14 cellular contexts compared by ENCODE assay signal in genomic region chr1:95278173-95278988, GRCh38. TPM values are rescaled to one million over a fixed set of nuclear protein-coding genes. Genes with fewer than 3 reads are reported as not detected.
DNase-seq lines count a peak whose midpoint lies in the region; ATAC-seq and TF ChIP-seq lines count a peak whose summit lies in the region.
"Had no signal": no experiment of that assay in that cellular context is flagged by ENCODE, and none has a peak within 500 bp of the region (broad histone marks: within the 10 kb centered on the region; RNA-seq: fewer than 3 reads in every experiment).

No MANE protein-coding gene starts in this region.

- H3K27ac Mint-ChIP-seq in activated T-helper 1 cell treated with anti-CD3 and anti-CD28 coated beads, Interleukin-12 subunit alpha, Interleukin-12 subunit beta, Interleukin-2, Interleukin-4 antibody, amounts not matched to agents 30 ng/mL and 10 ng/mL and 1 ng/mL, durations not matched to agents 14 hours and 24 hours and 36 hours, result no peak overlapping the region
- H3K27ac Mint-ChIP-seq in activated CD8-positive, alpha-beta T cell treated with anti-CD3 and anti-CD28 coated beads, Interleukin-2, amount 10 ng/mL, durations not matched to agents 7 days and 5 days, result no peak overlapping the region
- H3K27ac Mint-ChIP-seq: brain, endodermal cell had no signal

- no peak overlapping the region for H3K4me3 Mint-ChIP-seq in activated T-helper 1 cell treated with anti-CD3 and anti-CD28 coated beads, Interleukin-12 subunit alpha, Interleukin-12 subunit beta, Interleukin-2, Interleukin-4 antibody, amounts not matched to agents 30 ng/mL and 10 ng/mL and 1 ng/mL, durations not matched to agents 14 hours and 24 hours and 36 hours
- H3K4me3 Mint-ChIP-seq in activated CD8-positive, alpha-beta T cell treated with anti-CD3 and anti-CD28 coated beads, Interleukin-2, amount 10 ng/mL, durations not matched to agents 7 days and 5 days, result no peak overlapping the region
- H3K4me3 Mint-ChIP-seq: brain, endodermal cell had no signal

- no peaks in the 10 kb centered on the region for H3K36me3 Mint-ChIP-seq in activated T-helper 1 cell treated with anti-CD3 and anti-CD28 coated beads, Interleukin-12 subunit alpha, Interleukin-12 subunit beta, Interleukin-2, Interleukin-4 antibody, amounts not matched to agents 30 ng/mL and 10 ng/mL and 1 ng/mL, durations not matched to agents 14 hours and 24 hours and 36 hours (ENCODE audit: low read depth)
- H3K36me3 Mint-ChIP-seq in activated CD8-positive, alpha-beta T cell treated with anti-CD3 and anti-CD28 coated beads, Interleukin-2, amount 10 ng/mL, durations not matched to agents 7 days and 5 days (ENCODE audit: low read depth), result no peaks in the 10 kb centered on the region
- H3K36me3 Mint-ChIP-seq: brain had no signal

- ATAC-seq in GM18520 (IDR thresholded peaks at IDR 0.05; ENCODE audit: unreplicated experiment) (peak; percentile 78), GM21423 (IDR thresholded peaks at IDR 0.05; ENCODE audit: unreplicated experiment) (peak; percentile 81), HG03066 (IDR thresholded peaks at IDR 0.05; ENCODE audit: low read depth, unreplicated experiment) (peak; percentile 69), HG03045 (IDR thresholded peaks at IDR 0.05; ENCODE audit: unreplicated experiment) (no peak), SK-N-SH treated with all-trans-retinoic acid at 6 μM for 48 hours (no peak)
- ATAC-seq in activated CD8-positive, alpha-beta T cell treated with anti-CD3 and anti-CD28 coated beads, Interleukin-2, amount 10 ng/mL, durations not matched to agents 7 days and 5 days, result no peak

- no peaks in the 10 kb centered on the region for H3K9me3 Mint-ChIP-seq in activated T-helper 1 cell treated with anti-CD3 and anti-CD28 coated beads, Interleukin-12 subunit alpha, Interleukin-12 subunit beta, Interleukin-2, Interleukin-4 antibody, amounts not matched to agents 30 ng/mL and 10 ng/mL and 1 ng/mL, durations not matched to agents 14 hours and 24 hours and 36 hours
- no peaks in the 10 kb centered on the region for H3K9me3 Mint-ChIP-seq in activated CD8-positive, alpha-beta T cell treated with anti-CD3 and anti-CD28 coated beads, Interleukin-2, amount 10 ng/mL, durations not matched to agents 7 days and 5 days (ENCODE audit: insufficient read depth)
- H3K9me3 Mint-ChIP-seq: endodermal cell had no signal

- POLR2A ChIA-PET in activated CD8-positive, alpha-beta T cell treated with anti-CD3 and anti-CD28 coated beads, Interleukin-2, amount 10 ng/mL, durations not matched to agents 7 days and 5 days (lab: Charles Lee), result no interaction called here

- CTCF ChIA-PET in activated CD8-positive, alpha-beta T cell treated with anti-CD3 and anti-CD28 coated beads, Interleukin-2, amount 10 ng/mL, durations not matched to agents 7 days and 5 days (lab: Charles Lee), result no interaction called here

- intact Hi-C loops in activated T-helper 1 cell treated with anti-CD3 and anti-CD28 coated beads, Interleukin-12 subunit alpha, Interleukin-12 subunit beta, Interleukin-2, Interleukin-4 antibody, amounts not matched to agents 30 ng/mL and 10 ng/mL and 1 ng/mL, durations not matched to agents 14 hours and 24 hours and 36 hours (cut with micrococcal nuclease), result no loop called here

- DNase-seq in OCI-M1 (lab: John Stamatoyannopoulos, UW), result peak; percentile 58
- no peak for DNase-seq in activated T-helper 1 cell treated with anti-CD3 and anti-CD28 coated beads, Interleukin-12 subunit alpha, Interleukin-12 subunit beta, Interleukin-2, Interleukin-4 antibody, amounts not matched to agents 30 ng/mL and 10 ng/mL and 1 ng/mL, durations not matched to agents 14 hours and 24 hours and 36 hours (ENCODE audit: low spot score)
- no peak for DNase-seq in activated CD8-positive, alpha-beta T cell treated with anti-CD3 and anti-CD28 coated beads, Interleukin-2, amount 10 ng/mL, durations not matched to agents 7 days and 5 days
- DNase-seq: activated CD4-positive, alpha-beta T cell treated with anti-CD3 and anti-CD28 coated beads for 48 hours; endodermal cell; kidney glomerular epithelial cell; NCI-H1436; stimulated activated naive CD4-positive, alpha-beta T cell treated with Interleukin-2 at 50 U/mL for 16 hours had no signal

- no peaks in the 10 kb centered on the region for H3K4me1 Mint-ChIP-seq in activated T-helper 1 cell treated with anti-CD3 and anti-CD28 coated beads, Interleukin-12 subunit alpha, Interleukin-12 subunit beta, Interleukin-2, Interleukin-4 antibody, amounts not matched to agents 30 ng/mL and 10 ng/mL and 1 ng/mL, durations not matched to agents 14 hours and 24 hours and 36 hours (ENCODE audit: low read depth)
- H3K4me1 Mint-ChIP-seq in activated CD8-positive, alpha-beta T cell treated with anti-CD3 and anti-CD28 coated beads, Interleukin-2, amount 10 ng/mL, durations not matched to agents 7 days and 5 days (ENCODE audit: low read depth), result no peaks in the 10 kb centered on the region

- peaks cover 2% of the 10 kb centered on the region for H3K27me3 Mint-ChIP-seq in activated T-helper 1 cell treated with anti-CD3 and anti-CD28 coated beads, Interleukin-12 subunit alpha, Interleukin-12 subunit beta, Interleukin-2, Interleukin-4 antibody, amounts not matched to agents 30 ng/mL and 10 ng/mL and 1 ng/mL, durations not matched to agents 14 hours and 24 hours and 36 hours (ENCODE audit: insufficient read depth)
- H3K27me3 Mint-ChIP-seq in activated CD8-positive, alpha-beta T cell treated with anti-CD3 and anti-CD28 coated beads, Interleukin-2, amount 10 ng/mL, durations not matched to agents 7 days and 5 days (ENCODE audit: low read depth), result no peaks in the 10 kb centered on the region

TF ChIP-seq in SK-N-SH treated with all-trans-retinoic acid at 6 μM for 48 hours, 23 proteins besides CTCF, POLR2A, EP300 and RAD21:
- TF ChIP-seq ESRRG (CRISPR knock-in tag; IDR thresholded peaks at IDR 0.05) (no peak), BACH2 (CRISPR knock-in tag; IDR thresholded peaks at IDR 0.05; ENCODE audit: borderline replicate concordance) (no peak), ZNF70 (CRISPR knock-in tag; IDR thresholded peaks at IDR 0.05) (no peak), CREB5 (CRISPR knock-in tag; IDR thresholded peaks at IDR 0.05; ENCODE audit: low read depth) (no peak), CSRNP3 (CRISPR knock-in tag; IDR thresholded peaks at IDR 0.05) (no peak), ZNF565 (CRISPR knock-in tag; conservative IDR thresholded peaks at IDR 0.05; ENCODE audit: low read depth) (no peak), PATZ1 (CRISPR knock-in tag; IDR thresholded peaks at IDR 0.05; ENCODE audit: borderline replicate concordance) (no peak), TCF4 (CRISPR knock-in tag; IDR thresholded peaks at IDR 0.05; ENCODE audit: borderline replicate concordance) (no peak)

RNA-seq across cellular contexts. Expression of gene RWDD3, which starts 44.4 kb away (rescaled TPM):
- total RNA-seq in activated T-helper 1 cell treated with anti-CD3 and anti-CD28 coated beads, Interleukin-12 subunit alpha, Interleukin-12 subunit beta, Interleukin-2, Interleukin-4 antibody, amounts not matched to agents 30 ng/mL and 10 ng/mL and 1 ng/mL, durations not matched to agents 14 hours and 24 hours and 36 hours, result 10.6 and 10.8 TPM in 2 replicates
- 10 to 100 TPM; 16.8 to 17.1 TPM for total RNA-seq in activated CD8-positive, alpha-beta T cell treated with anti-CD3 and anti-CD28 coated beads, Interleukin-2, amount 10 ng/mL, durations not matched to agents 7 days and 5 days

Comparison
In these comparisons a context has a peak if more than half of its experiments do, and no peak if none do; other contexts are left out.
1. ATAC-seq: peak in GM18520 (single experiment), GM21423 (single experiment) and HG03066 (single experiment); none in HG03045 (single experiment), activated CD8-positive, alpha-beta T cell treated with anti-CD3 and anti-CD28 coated beads, Interleukin-2, amount 10 ng/mL, durations not matched to agents 7 days and 5 days (single experiment) and SK-N-SH treated with all-trans-retinoic acid at 6 μM for 48 hours (single experiment).